Comparison of ENCODE assay signal across 7 cellular contexts in the genomic region with DNA sequence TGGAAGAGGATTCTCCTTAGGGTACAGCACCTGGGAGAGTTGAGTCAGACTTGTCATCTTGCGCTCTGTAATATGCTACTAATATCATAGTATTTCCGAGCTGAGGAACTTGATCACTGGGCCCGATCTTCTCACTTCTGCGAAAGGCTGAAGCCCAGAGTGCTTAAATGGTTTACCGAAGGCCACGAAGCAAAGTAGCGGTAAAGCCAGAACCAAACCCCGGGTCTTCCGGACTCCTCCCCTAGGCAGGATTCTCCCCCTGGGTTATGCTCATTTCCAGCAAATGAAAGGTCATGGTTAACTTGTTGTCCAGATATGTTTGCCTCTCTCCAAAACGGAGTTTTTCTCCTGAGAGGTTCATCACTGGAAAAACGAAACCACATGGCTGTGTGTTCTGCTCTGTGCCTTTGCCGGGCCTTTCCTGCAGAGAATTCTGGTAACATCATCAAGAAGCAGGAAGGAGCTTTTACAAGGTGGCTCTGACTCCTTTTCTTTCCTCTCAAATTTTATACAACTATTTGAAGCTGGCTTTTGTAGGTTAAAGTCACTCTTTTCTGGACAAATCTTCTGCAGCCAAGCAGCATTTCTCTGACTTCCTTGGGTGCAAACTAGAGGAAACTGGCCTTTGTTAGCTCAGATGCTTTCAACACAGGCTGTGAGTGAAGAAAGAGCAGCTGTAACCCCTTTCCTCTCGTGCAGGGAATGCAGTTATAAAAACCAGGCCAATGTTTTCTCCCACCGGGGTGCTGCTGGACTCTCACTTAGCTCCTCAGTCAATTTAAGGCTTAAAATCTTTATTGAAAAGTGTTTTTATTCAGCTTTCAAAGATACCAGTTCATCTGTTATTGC. TPM values are rescaled to one million over a fixed set of nuclear protein-coding genes. Genes with fewer than 3 reads are reported as not detected.
A peak's percentile ranks its signal among the peaks of the same experiment; 100 is the strongest.
DNase-seq lines count a peak whose midpoint lies in the region; ATAC-seq lines count a peak whose summit lies in the region.

No MANE protein-coding gene starts in this region.

- peaks cover 0 to 2% (median 0%) of the 10 kb centered on the region in 3 donors for H3K9me3 Mint-ChIP-seq in IgD-negative memory B cell
- H3K9me3 Mint-ChIP-seq in activated naive CD8-positive, alpha-beta T cell (ENCODE audit: low read depth) = no peaks in the 10 kb centered on the region

- no peaks in the 10 kb centered on the region for H3K9me3 ChIP-seq in stomach smooth muscle (ENCODE audit: control insufficient read depth in 2 of 2, low read length in 2 of 2)

- peak overlapping the region; percentile 31 to 50 for H3K4me3 ChIP-seq in stomach smooth muscle (ENCODE audit: low read length in 2 of 2)

- peak overlapping the region; percentile 31 to 88 (median 50) for H3K4me3 Mint-ChIP-seq in IgD-negative memory B cell
- peak overlapping the region; percentile 71 for H3K4me3 Mint-ChIP-seq in activated naive CD8-positive, alpha-beta T cell

- H3K27me3 ChIP-seq in stomach smooth muscle (ENCODE audit: control insufficient read depth in 1 of 2, insufficient read depth in 2 of 2, low read length in 2 of 2) = no peaks in the 10 kb centered on the region

- no peaks in the 10 kb centered on the region for H3K27me3 Mint-ChIP-seq in IgD-negative memory B cell
- no peaks in the 10 kb centered on the region for H3K27me3 Mint-ChIP-seq in activated naive CD8-positive, alpha-beta T cell

- no peak for ATAC-seq in GM21447 (IDR thresholded peaks at IDR 0.05; ENCODE audit: unreplicated experiment)
- ATAC-seq in HG03442 (IDR thresholded peaks at IDR 0.05; ENCODE audit: unreplicated experiment) = no peak

- H3K36me3 ChIP-seq in stomach smooth muscle (ENCODE audit: control insufficient read depth in 2 of 2, insufficient read depth in 2 of 2, low read length in 2 of 2) = no peaks in the 10 kb centered on the region

- peak overlapping the region in 2 of 3 donors; percentile 17 to 67 for H3K27ac Mint-ChIP-seq in IgD-negative memory B cell
- H3K27ac Mint-ChIP-seq in activated naive CD8-positive, alpha-beta T cell = peak overlapping the region; percentile 90

- H3K4me1 Mint-ChIP-seq in IgD-negative memory B cell = peaks cover 3 to 8% (median 5%) of the 10 kb centered on the region in 3 donors
- H3K4me1 Mint-ChIP-seq in activated naive CD8-positive, alpha-beta T cell (ENCODE audit: low read depth) = peaks cover 82% of the 10 kb centered on the region

- peaks cover 5% of the 10 kb centered on the region for H3K36me3 Mint-ChIP-seq in IgD-negative memory B cell
- H3K36me3 Mint-ChIP-seq in activated naive CD8-positive, alpha-beta T cell = peaks cover 7% of the 10 kb centered on the region

- DNase-seq in iris pigment epithelial cell (ENCODE audit: low read depth) = peak; percentile 47
- DNase-seq in activated CD8-positive, alpha-beta memory T cell treated with anti-CD3 and anti-CD28 coated beads for 24 hours = no peak

- H3K4me1 ChIP-seq in stomach smooth muscle (ENCODE audit: control insufficient read depth, insufficient read depth, low read length) = peaks cover 14% of the 10 kb centered on the region

- peak overlapping the region in 1 of 2 donors; percentile 36 for H3K9ac ChIP-seq in stomach smooth muscle (ENCODE audit: low read length in 2 of 2)

- peak overlapping the region; percentile 66 for H3K27ac ChIP-seq in stomach smooth muscle (ENCODE audit: low read length)

RNA-seq across cellular contexts. Expression of a gene that starts 35.5 kb away (rescaled TPM):
- 1.3 TPM for polyA plus RNA-seq in IgD-negative memory B cell
